ENCODE assay signal across 19 cellular contexts in the genomic region with DNA sequence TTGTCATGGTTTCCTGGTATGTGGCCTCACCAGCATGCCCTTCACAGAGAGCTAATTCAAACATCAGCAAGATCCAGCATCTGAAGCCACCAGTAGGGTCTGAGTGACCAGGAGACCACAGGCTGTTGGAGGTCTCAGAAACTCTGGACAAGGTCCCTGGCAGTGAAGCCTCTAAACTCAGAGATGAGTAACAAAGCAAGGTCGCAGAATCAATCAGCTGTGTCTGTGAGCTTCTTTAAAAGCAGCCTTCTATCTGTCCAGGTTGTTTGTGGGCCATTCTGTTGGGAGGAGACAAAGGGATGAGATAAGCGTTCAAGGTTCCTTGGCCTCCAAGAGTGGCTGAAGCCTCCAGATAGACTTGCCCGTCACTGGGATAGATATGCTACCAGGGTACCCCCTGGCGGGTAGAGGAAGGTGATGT.
A peak's percentile ranks its signal among the peaks of the same experiment; 100 is the strongest.
DNase-seq lines count a peak whose midpoint lies in the region; ATAC-seq and TF ChIP-seq lines count a peak whose summit lies in the region.
"Had no signal": no experiment of that assay in that cellular context is flagged by ENCODE, and none has a peak within 500 bp of the region (broad histone marks: within the 10 kb centered on the region; RNA-seq: fewer than 3 reads in every experiment).

No MANE protein-coding gene starts in this region.

- H3K4me1 ChIP-seq in OCI-LY3 (ENCODE audit: low read length), result peaks cover 32% of the 10 kb centered on the region
- H3K4me1 ChIP-seq in endodermal cell (ENCODE audit: control insufficient read depth, insufficient read depth, low read length), result no peaks in the 10 kb centered on the region
- peaks cover 64 to 66% of the 10 kb centered on the region in 2 experiments for H3K4me1 ChIP-seq in neutrophil (ENCODE audit: control insufficient read depth in 1 of 2, insufficient read depth in 1 of 2, low read depth in 1 of 2, low read length in 1 of 2)
- no peaks in the 10 kb centered on the region for H3K4me1 ChIP-seq in CD4-positive, alpha-beta memory T cell (ENCODE audit: insufficient read depth, low read length)
- H3K4me1 ChIP-seq: Caco-2 had no signal

- no peak for ATAC-seq in HG02970 (IDR thresholded peaks at IDR 0.05; ENCODE audit: low FRiP score, unreplicated experiment)
- ATAC-seq: T-cell had no signal

- no peaks in the 10 kb centered on the region for H3K27me3 ChIP-seq in H7 (ENCODE audit: control insufficient read depth, insufficient read depth, low read length)
- H3K27me3 ChIP-seq in OCI-LY3 (ENCODE audit: low read depth, low read length), result peaks cover 3% of the 10 kb centered on the region; the same call in 1 of the 2 replicates
- peaks cover 27% of the 10 kb centered on the region for H3K27me3 ChIP-seq in endodermal cell (ENCODE audit: control insufficient read depth, insufficient read depth, low read length, poor library complexity, severe bottlenecking)
- H3K27me3 ChIP-seq in neutrophil, result no peaks in the 10 kb centered on the region
- H3K27me3 ChIP-seq in CD4-positive, alpha-beta memory T cell (ENCODE audit: insufficient read depth, low read length), result no peaks in the 10 kb centered on the region

- POLR2A ChIA-PET in CD4-positive, alpha-beta memory T cell (lab: Charles Lee; ENCODE audit: partially characterized antibody), result no interaction called here

- 86 to 94% methylated on average over 3 to 4 of the region's 4 CpGs for WGBS in endodermal cell (ENCODE audit: insufficient coverage in 1 of 2, insufficient read length in 1 of 2), 2 experiments

- H3K9me3 ChIP-seq in OCI-LY3 (ENCODE audit: insufficient read depth, low read length) (no peaks in the 10 kb centered on the region), endodermal cell (ENCODE audit: control insufficient read depth, low read length) (peaks cover 3% of the 10 kb centered on the region), neutrophil (no peaks in the 10 kb centered on the region)
- no peaks in the 10 kb centered on the region for H3K9me3 ChIP-seq in CD4-positive, alpha-beta memory T cell (ENCODE audit: control insufficient read depth in 1 of 2, low read length in 2 of 2)
- H3K9me3 ChIP-seq: Caco-2 had no signal

- no peak; the same call in 1 of the 2 replicates for TF ChIP-seq CTCF in OCI-LY3 (IDR thresholded peaks at IDR 0.05; ENCODE audit: low read depth, low read length)
- TF ChIP-seq CTCF in endodermal cell (conservative IDR thresholded peaks at IDR 0.05), result no peak
- no peak for TF ChIP-seq CTCF in neutrophil (IDR thresholded peaks at IDR 0.05)

- no peaks in the 10 kb centered on the region for H4K20me1 ChIP-seq in OCI-LY3 (ENCODE audit: insufficient read depth, low read length)

- H3K79me2 ChIP-seq in OCI-LY3 (ENCODE audit: low read length), result no peaks in the 10 kb centered on the region

- DNase-seq in H7 (peak; percentile 29), endodermal cell (no peak), AG08396 (ENCODE audit: low spot score) (no peak), HuH-7.5 (ENCODE audit: low spot score) (no peak)
- no peak for DNase-seq in CD4-positive, alpha-beta memory T cell
- DNase-seq: C1 segment of cervical spinal cord, Caco-2, DMS53, HCEC 1CT, KG1, NCI-H1436, NCI-H2029, NCI-H2171, NCI-H446, NCI-H774, T-cell had no signal

- intact Hi-C loops in CD4-positive, alpha-beta memory T cell (cut with micrococcal nuclease), result no loop called here

- peak overlapping the region; percentile 56 for H3K27ac Mint-ChIP-seq in endodermal cell
- no peak overlapping the region for H3K27ac Mint-ChIP-seq in CD4-positive, alpha-beta memory T cell
- H3K27ac Mint-ChIP-seq: T-cell had no signal

- H3K4me1 Mint-ChIP-seq in endodermal cell, result peaks cover 5% of the 10 kb centered on the region
- peaks cover 0 to 1% (median 0%) of the 10 kb centered on the region in 4 donors for H3K4me1 Mint-ChIP-seq in CD4-positive, alpha-beta memory T cell
- H3K4me1 Mint-ChIP-seq: T-cell had no signal

- H3K36me3 ChIP-seq in H7 (replicated peaks; ENCODE audit: control insufficient read depth, insufficient read depth, low read length) (no peaks in the 10 kb centered on the region), OCI-LY3 (replicated peaks; ENCODE audit: low read depth, low read length) (no peaks in the 10 kb centered on the region), endodermal cell (ENCODE audit: control insufficient read depth, insufficient read depth, low read length) (no peaks in the 10 kb centered on the region), neutrophil (no peaks in the 10 kb centered on the region)
- no peaks in the 10 kb centered on the region for H3K36me3 ChIP-seq in CD4-positive, alpha-beta memory T cell (ENCODE audit: insufficient read depth, low read length)

- no peak overlapping the region for H3K4me3 Mint-ChIP-seq in endodermal cell
- H3K4me3 Mint-ChIP-seq in CD4-positive, alpha-beta memory T cell, result no peak overlapping the region
- H3K4me3 Mint-ChIP-seq: T-cell had no signal

- H3K27ac ChIP-seq in OCI-LY3 (ENCODE audit: low read length), result no peak overlapping the region
- no peak overlapping the region for H3K27ac ChIP-seq in endodermal cell (ENCODE audit: low read depth, low read length)
- H3K27ac ChIP-seq in neutrophil, result peak overlapping the region; percentile 80
- no peak overlapping the region for H3K27ac ChIP-seq in CD4-positive, alpha-beta memory T cell (ENCODE audit: low read depth, low read length)

- CTCF ChIA-PET in CD4-positive, alpha-beta memory T cell (lab: Charles Lee; ENCODE audit: partially characterized antibody), result no interaction called here

- H3K4me3 ChIP-seq in H7 (ENCODE audit: insufficient read depth, low read depth, low read length) (no peak overlapping the region), OCI-LY3 (ENCODE audit: low read length) (no peak overlapping the region), endodermal cell (ENCODE audit: low read length) (no peak overlapping the region), neutrophil (ENCODE audit: low read depth in 1 of 2, low read length in 1 of 2) (no peak overlapping the region)
- no peak overlapping the region for H3K4me3 ChIP-seq in CD4-positive, alpha-beta memory T cell (ENCODE audit: low read length in 2 of 2)

- H3K36me3 Mint-ChIP-seq in endodermal cell (ENCODE audit: low read depth), result no peaks in the 10 kb centered on the region
- no peaks in the 10 kb centered on the region for H3K36me3 Mint-ChIP-seq in CD4-positive, alpha-beta memory T cell
- H3K36me3 Mint-ChIP-seq: T-cell had no signal

- H3K9ac ChIP-seq in OCI-LY3 (ENCODE audit: low read length) (no peak overlapping the region; the same call in 1 of the 2 replicates), endodermal cell (ENCODE audit: extremely low read depth, low read length, poor library complexity, severe bottlenecking) (no peak overlapping the region)

- H2AFZ ChIP-seq in OCI-LY3 (ENCODE audit: low read depth, low read length), result 0 out of 2 replicates have a peak overlapping the region, but pooled peaks have one; percentile 39

- peak overlapping the region; percentile 30; the same call in 1 of the 2 replicates for H3K4me2 ChIP-seq in OCI-LY3 (ENCODE audit: low read length)

- H3K27me3 Mint-ChIP-seq in endodermal cell (ENCODE audit: insufficient read depth), result peaks cover 82% of the 10 kb centered on the region
- H3K27me3 Mint-ChIP-seq in CD4-positive, alpha-beta memory T cell, result peaks cover 3 to 6% of the 10 kb centered on the region in 2 donors

- peaks cover 6% of the 10 kb centered on the region for H3K9me3 Mint-ChIP-seq in endodermal cell
- no peaks in the 10 kb centered on the region for H3K9me3 Mint-ChIP-seq in CD4-positive, alpha-beta memory T cell
- H3K9me3 Mint-ChIP-seq: T-cell had no signal
